Comparison of ENCODE assay signal across 1 cellular context in the genomic region with DNA sequence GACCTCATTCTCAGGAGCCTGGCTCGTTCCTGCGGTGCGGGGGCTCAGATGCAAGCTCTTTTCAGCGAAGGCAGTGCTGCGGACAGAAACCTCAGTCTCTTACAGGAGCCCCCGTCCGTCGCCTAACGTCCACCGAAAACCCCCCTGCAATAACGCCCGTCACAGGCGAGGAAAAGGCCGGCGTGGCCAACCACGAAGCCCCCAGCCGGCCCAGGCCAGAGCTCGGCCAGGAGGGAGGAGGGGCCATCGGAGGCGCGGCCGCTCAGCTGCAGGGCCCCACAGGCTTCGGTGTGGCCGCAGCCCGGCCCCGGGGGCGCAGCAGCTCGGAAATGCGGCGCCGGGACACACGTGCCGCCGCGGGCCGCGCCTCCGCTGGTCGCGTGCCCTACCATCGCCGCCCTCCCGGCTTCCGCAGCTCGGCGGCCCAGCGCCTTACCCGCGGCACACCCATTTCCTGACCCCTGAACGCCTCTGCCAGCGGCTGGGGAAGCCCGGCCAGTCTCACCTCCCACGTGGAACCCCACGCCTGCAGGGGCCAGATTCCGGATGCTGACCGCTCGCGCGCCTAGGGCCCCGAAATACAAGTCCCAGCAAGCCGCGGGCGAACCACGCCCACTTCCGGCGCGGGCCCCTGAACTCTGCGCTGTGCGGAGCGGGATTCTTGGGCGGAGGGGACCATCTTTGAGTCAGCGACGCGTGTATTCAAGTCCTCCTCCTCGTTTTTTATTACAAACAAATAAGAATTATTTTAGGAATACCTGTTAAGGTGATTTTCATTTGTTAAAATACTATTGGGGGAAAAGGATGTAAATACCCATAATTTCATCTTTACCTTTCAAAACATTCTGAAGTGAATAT.
TF ChIP-seq lines count a peak whose summit lies in the region.

Gene ZNF239, minus strand, starts transcription at position 582 of the 858 bp plus-strand sequence. CDS start 16,537 bp downstream, outside the sequence.

TF ChIP-seq in K562, 482 proteins besides CTCF, POLR2A, EP300 and RAD21 (continued from another document and continues in another):
- no peak for TF ChIP-seq ZNF77 (CRISPR knock-in tag; IDR thresholded peaks at IDR 0.05)
- TF ChIP-seq ETS1 (conservative IDR thresholded peaks at IDR 0.05; ENCODE audit: control insufficient read depth, low read depth, low read length) = peak; percentile 97
- peak; percentile 99 for TF ChIP-seq L3MBTL2 (IDR thresholded peaks at IDR 0.05)
- peak; percentile 90 for TF ChIP-seq RBBP5 (IDR thresholded peaks at IDR 0.05; ENCODE audit: borderline replicate concordance, insufficient read depth, low read length, poor library complexity, severe bottlenecking)
- TF ChIP-seq ESRRA (IDR thresholded peaks at IDR 0.05; ENCODE audit: borderline replicate concordance, low read depth) = peak; percentile 69
- TF ChIP-seq PCBP1 (IDR thresholded peaks at IDR 0.05; ENCODE audit: low read depth, low read length, poor library complexity, severe bottlenecking) = peak; percentile 88
- peak; percentile 59 to 92; a peak in 3 of 4 replicates for TF ChIP-seq MAZ (CRISPR knock-in tag; conservative IDR thresholded peaks at IDR 0.05 in 1 of 2, IDR thresholded peaks at IDR 0.05 in 1 of 2)
- no peak for TF ChIP-seq MCM3 (IDR thresholded peaks at IDR 0.05)
- no peak for TF ChIP-seq HOXB6 (CRISPR knock-in tag; IDR thresholded peaks at IDR 0.05; ENCODE audit: borderline replicate concordance)
- TF ChIP-seq ZNF57 (CRISPR knock-in tag; IDR thresholded peaks at IDR 0.05) = no peak
- TF ChIP-seq FOXA3 (CRISPR knock-in tag; conservative IDR thresholded peaks at IDR 0.05 in 1 of 2, IDR thresholded peaks at IDR 0.05 in 1 of 2) = peak in 1 of 2 experiments; percentile 89; a peak in 2 of 4 replicates
- TF ChIP-seq POLR2H (tag; IDR thresholded peaks at IDR 0.05; ENCODE audit: low read depth) = peak; percentile 71
- TF ChIP-seq, protein P1, sequence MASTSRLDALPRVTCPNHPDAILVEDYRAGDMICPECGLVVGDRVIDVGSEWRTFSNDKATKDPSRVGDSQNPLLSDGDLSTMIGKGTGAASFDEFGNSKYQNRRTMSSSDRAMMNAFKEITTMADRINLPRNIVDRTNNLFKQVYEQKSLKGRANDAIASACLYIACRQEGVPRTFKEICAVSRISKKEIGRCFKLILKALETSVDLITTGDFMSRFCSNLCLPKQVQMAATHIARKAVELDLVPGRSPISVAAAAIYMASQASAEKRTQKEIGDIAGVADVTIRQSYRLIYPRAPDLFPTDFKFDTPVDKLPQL (IDR thresholded peaks at IDR 0.05; ENCODE audit: extremely low read depth, insufficient read length) = no peak
- TF ChIP-seq, protein P2, sequence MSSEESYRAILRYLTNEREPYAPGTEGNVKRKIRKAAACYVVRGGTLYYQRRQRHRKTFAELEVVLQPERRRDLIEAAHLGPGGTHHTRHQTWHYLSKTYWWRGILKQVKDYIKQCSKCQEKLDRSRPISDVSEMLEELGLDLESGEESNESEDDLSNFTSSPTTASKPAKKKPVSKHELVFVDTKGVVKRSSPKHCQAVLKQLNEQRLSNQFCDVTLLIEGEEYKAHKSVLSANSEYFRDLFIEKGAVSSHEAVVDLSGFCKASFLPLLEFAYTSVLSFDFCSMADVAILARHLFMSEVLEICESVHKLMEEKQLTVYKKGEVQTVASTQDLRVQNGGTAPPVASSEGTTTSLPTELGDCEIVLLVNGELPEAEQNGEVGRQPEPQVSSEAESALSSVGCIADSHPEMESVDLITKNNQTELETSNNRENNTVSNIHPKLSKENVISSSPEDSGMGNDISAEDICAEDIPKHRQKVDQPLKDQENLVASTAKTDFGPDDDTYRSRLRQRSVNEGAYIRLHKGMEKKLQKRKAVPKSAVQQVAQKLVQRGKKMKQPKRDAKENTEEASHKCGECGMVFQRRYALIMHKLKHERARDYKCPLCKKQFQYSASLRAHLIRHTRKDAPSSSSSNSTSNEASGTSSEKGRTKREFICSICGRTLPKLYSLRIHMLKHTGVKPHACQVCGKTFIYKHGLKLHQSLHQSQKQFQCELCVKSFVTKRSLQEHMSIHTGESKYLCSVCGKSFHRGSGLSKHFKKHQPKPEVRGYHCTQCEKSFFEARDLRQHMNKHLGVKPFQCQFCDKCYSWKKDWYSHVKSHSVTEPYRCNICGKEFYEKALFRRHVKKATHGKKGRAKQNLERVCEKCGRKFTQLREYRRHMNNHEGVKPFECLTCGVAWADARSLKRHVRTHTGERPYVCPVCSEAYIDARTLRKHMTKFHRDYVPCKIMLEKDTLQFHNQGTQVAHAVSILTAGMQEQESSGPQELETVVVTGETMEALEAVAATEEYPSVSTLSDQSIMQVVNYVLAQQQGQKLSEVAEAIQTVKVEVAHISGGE (CRISPR knock-in tag; IDR thresholded peaks at IDR 0.05) = peak in 2 of 3 experiments; percentile 43 to 85; a peak in 3 of 6 replicates
- TF ChIP-seq CCNT2 (IDR thresholded peaks at IDR 0.05; ENCODE audit: borderline replicate concordance, extremely low read depth, insufficient read length, low read depth, low read length) = peak; percentile 64
- TF ChIP-seq GATAD2A (IDR thresholded peaks at IDR 0.05) = no peak
- TF ChIP-seq SETDB1 (IDR thresholded peaks at IDR 0.05; ENCODE audit: low read length) = no peak
- TF ChIP-seq CHD1 (IDR thresholded peaks at IDR 0.05; ENCODE audit: low read length) = no peak
- TF ChIP-seq ID3 (CRISPR knock-in tag; IDR thresholded peaks at IDR 0.05) = no peak
- peak; percentile 85; the same call in 1 of the 2 replicates for TF ChIP-seq ID3 (tag; IDR thresholded peaks at IDR 0.05)
- TF ChIP-seq NRF1 (conservative IDR thresholded peaks at IDR 0.05 in 1 of 2, IDR thresholded peaks at IDR 0.05 in 1 of 2) = peak; percentile 70 to 77
- no peak for TF ChIP-seq SP2 (IDR thresholded peaks at IDR 0.05; ENCODE audit: extremely low read depth, low read depth, low read length, poor library complexity, severe bottlenecking)
- TF ChIP-seq, protein P3, sequence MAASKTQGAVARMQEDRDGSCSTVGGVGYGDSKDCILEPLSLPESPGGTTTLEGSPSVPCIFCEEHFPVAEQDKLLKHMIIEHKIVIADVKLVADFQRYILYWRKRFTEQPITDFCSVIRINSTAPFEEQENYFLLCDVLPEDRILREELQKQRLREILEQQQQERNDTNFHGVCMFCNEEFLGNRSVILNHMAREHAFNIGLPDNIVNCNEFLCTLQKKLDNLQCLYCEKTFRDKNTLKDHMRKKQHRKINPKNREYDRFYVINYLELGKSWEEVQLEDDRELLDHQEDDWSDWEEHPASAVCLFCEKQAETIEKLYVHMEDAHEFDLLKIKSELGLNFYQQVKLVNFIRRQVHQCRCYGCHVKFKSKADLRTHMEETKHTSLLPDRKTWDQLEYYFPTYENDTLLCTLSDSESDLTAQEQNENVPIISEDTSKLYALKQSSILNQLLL (CRISPR knock-in tag; IDR thresholded peaks at IDR 0.05; ENCODE audit: borderline replicate concordance) = no peak
- no peak for TF ChIP-seq PURB (CRISPR knock-in tag; IDR thresholded peaks at IDR 0.05; ENCODE audit: low read depth)
- no peak for TF ChIP-seq ZC3H11A (IDR thresholded peaks at IDR 0.05; ENCODE audit: low read depth, low read length)
- no peak for TF ChIP-seq THRA (IDR thresholded peaks at IDR 0.05)
- TF ChIP-seq GATAD2B (IDR thresholded peaks at IDR 0.05; ENCODE audit: borderline replicate concordance) = peak; percentile 87
- TF ChIP-seq ZNF445 (CRISPR knock-in tag; IDR thresholded peaks at IDR 0.05; ENCODE audit: low read depth) = 0 out of 2 replicates have a peak, but pooled peaks have one; percentile 27
- TF ChIP-seq ATF7 (IDR thresholded peaks at IDR 0.05) = peak; percentile 86
- TF ChIP-seq MTA3 (IDR thresholded peaks at IDR 0.05; ENCODE audit: borderline replicate concordance) = peak; percentile 93; the same call in 1 of the 2 replicates
- peak; percentile 97 for TF ChIP-seq SAP30 (IDR thresholded peaks at IDR 0.05; ENCODE audit: borderline replicate concordance, insufficient read depth, low read depth, low read length, poor library complexity, severe bottlenecking)
- TF ChIP-seq RB1 (IDR thresholded peaks at IDR 0.05; ENCODE audit: low read depth) = peak; percentile 81
- no peak for TF ChIP-seq ASH1L (IDR thresholded peaks at IDR 0.05; ENCODE audit: borderline replicate concordance, low read depth, partially characterized antibody)
- TF ChIP-seq, protein P4, sequence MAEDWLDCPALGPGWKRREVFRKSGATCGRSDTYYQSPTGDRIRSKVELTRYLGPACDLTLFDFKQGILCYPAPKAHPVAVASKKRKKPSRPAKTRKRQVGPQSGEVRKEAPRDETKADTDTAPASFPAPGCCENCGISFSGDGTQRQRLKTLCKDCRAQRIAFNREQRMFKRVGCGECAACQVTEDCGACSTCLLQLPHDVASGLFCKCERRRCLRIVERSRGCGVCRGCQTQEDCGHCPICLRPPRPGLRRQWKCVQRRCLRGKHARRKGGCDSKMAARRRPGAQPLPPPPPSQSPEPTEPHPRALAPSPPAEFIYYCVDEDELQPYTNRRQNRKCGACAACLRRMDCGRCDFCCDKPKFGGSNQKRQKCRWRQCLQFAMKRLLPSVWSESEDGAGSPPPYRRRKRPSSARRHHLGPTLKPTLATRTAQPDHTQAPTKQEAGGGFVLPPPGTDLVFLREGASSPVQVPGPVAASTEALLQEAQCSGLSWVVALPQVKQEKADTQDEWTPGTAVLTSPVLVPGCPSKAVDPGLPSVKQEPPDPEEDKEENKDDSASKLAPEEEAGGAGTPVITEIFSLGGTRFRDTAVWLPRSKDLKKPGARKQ (CRISPR knock-in tag; IDR thresholded peaks at IDR 0.05) = no peak
- TF ChIP-seq E2F4 (CRISPR knock-in tag; IDR thresholded peaks at IDR 0.05; ENCODE audit: low read depth) = peak; percentile 80; the same call in 1 of the 2 replicates
- TF ChIP-seq TAF7 (tag; IDR thresholded peaks at IDR 0.05) = no peak
- no peak for TF ChIP-seq NBN (IDR thresholded peaks at IDR 0.05; ENCODE audit: low read depth)
- peak; percentile 68 for TF ChIP-seq POLR2AphosphoS5 (IDR thresholded peaks at IDR 0.05; ENCODE audit: control insufficient read depth, insufficient read depth, low read depth, low read length)
- TF ChIP-seq CHCHD3 (CRISPR knock-in tag; IDR thresholded peaks at IDR 0.05) = no peak
- no peak for TF ChIP-seq NCOA2 (IDR thresholded peaks at IDR 0.05; ENCODE audit: partially characterized antibody in 2 of 2)
- no peak for TF ChIP-seq ILK (tag; IDR thresholded peaks at IDR 0.05; ENCODE audit: borderline replicate concordance, low read depth)
- 0 out of 2 replicates have a peak, but pooled peaks have one; percentile 70 for TF ChIP-seq ERF (CRISPR knock-in tag; IDR thresholded peaks at IDR 0.05)
- TF ChIP-seq SNIP1 (IDR thresholded peaks at IDR 0.05; ENCODE audit: low read depth) = no peak
- peak; percentile 32 to 99; a peak in 2 of 4 replicates for TF ChIP-seq HDAC1 (IDR thresholded peaks at IDR 0.05)
- peak; percentile 68 for TF ChIP-seq ZNF121 (CRISPR knock-in tag; conservative IDR thresholded peaks at IDR 0.05)
- TF ChIP-seq ZNF3 (CRISPR knock-in tag; IDR thresholded peaks at IDR 0.05) = no peak
- TF ChIP-seq ZNF830 (CRISPR knock-in tag; IDR thresholded peaks at IDR 0.05) = no peak
- no peak for TF ChIP-seq FOXM1 (IDR thresholded peaks at IDR 0.05; ENCODE audit: low read depth)
- TF ChIP-seq FOXM1 (CRISPR knock-in tag; IDR thresholded peaks at IDR 0.05; ENCODE audit: low read depth) = no peak
- TF ChIP-seq NR1H2 (CRISPR knock-in tag; IDR thresholded peaks at IDR 0.05) = 0 out of 2 replicates have a peak, but pooled peaks have one; percentile 56
- peak; percentile 92 for TF ChIP-seq CTBP1 (IDR thresholded peaks at IDR 0.05; ENCODE audit: borderline replicate concordance)
- TF ChIP-seq TEAD2 (tag; IDR thresholded peaks at IDR 0.05) = no peak
- no peak for TF ChIP-seq EHMT2 (IDR thresholded peaks at IDR 0.05)
- TF ChIP-seq FOXJ2 (tag; IDR thresholded peaks at IDR 0.05) = no peak
- no peak for TF ChIP-seq ETV6 (IDR thresholded peaks at IDR 0.05; ENCODE audit: borderline replicate concordance in 1 of 2, low read depth in 2 of 2, low read length in 1 of 2)
- TF ChIP-seq ETV6 (CRISPR knock-in tag; IDR thresholded peaks at IDR 0.05; ENCODE audit: borderline replicate concordance) = peak; percentile 98
- no peak for TF ChIP-seq ZNF324 (CRISPR knock-in tag; IDR thresholded peaks at IDR 0.05)
- no peak for TF ChIP-seq HLTF (IDR thresholded peaks at IDR 0.05)
- no peak for TF ChIP-seq MEIS2 (IDR thresholded peaks at IDR 0.05; ENCODE audit: partially characterized antibody)
- peak; percentile 97 for TF ChIP-seq BHLHE40 (IDR thresholded peaks at IDR 0.05; ENCODE audit: low read length)
- TF ChIP-seq XRCC5 (IDR thresholded peaks at IDR 0.05; ENCODE audit: low read depth, low read length) = peak; percentile 91
